ENCODE assay signal across 8 cellular contexts in genomic region chr14:103871596-103872480, GRCh38. TPM values are rescaled to one million over a fixed set of nuclear protein-coding genes. Genes with fewer than 3 reads are reported as not detected.
DNase-seq lines count a peak whose midpoint lies in the region; ATAC-seq, FAIRE-seq and TF ChIP-seq lines count a peak whose summit lies in the region.

No MANE protein-coding gene starts in this region.

- H3K9me3 ChIP-seq in CD8-positive, alpha-beta memory T cell (ENCODE audit: low read length), result no peaks in the 10 kb centered on the region
- H3K9me3 ChIP-seq in T-helper 17 cell (ENCODE audit: control insufficient read depth, low read length, poor library complexity, severe bottlenecking) (no peaks in the 10 kb centered on the region), HepG2 (ENCODE audit: low read length) (no peaks in the 10 kb centered on the region), WERI-Rb-1 (ENCODE audit: severe bottlenecking) (no peaks in the 10 kb centered on the region)

- no peaks in the 10 kb centered on the region for H3K9me3 Mint-ChIP-seq in CD8-positive, alpha-beta memory T cell

- POLR2A ChIA-PET in CD8-positive, alpha-beta memory T cell (lab: Charles Lee), result interaction anchor here (0.6 kb wide), 1 partner anchor 34 kb away, joined by 3 read pairs; no protein-coding TSS in a partner anchor
- POLR2A ChIA-PET in HepG2 (lab: Yijun Ruan, JAX), result interaction anchor here (1.3 to 6.2 kb wide), 2 partner anchors 8 to 17 kb away, joined by 4 to 84 read pairs; no protein-coding TSS in a partner anchor

- H3K27me3 Mint-ChIP-seq in CD8-positive, alpha-beta memory T cell, result no peaks in the 10 kb centered on the region
- no peaks in the 10 kb centered on the region for H3K27me3 Mint-ChIP-seq in T-helper 17 cell

- intact Hi-C loops in HepG2 (cut with micrococcal nuclease; ENCODE audit: unreplicated experiment), result no loop called here

- TF ChIP-seq EP300 in HepG2 (IDR thresholded peaks at IDR 0.05; ENCODE audit: low read depth in 2 of 2, low read length in 2 of 2) (no peak), HepG2 (CRISPR knock-in tag; IDR thresholded peaks at IDR 0.05; ENCODE audit: borderline replicate concordance) (no peak)

- no peak for TF ChIP-seq RAD21 in HepG2 (CRISPR knock-in tag; IDR thresholded peaks at IDR 0.05)

- H3K4me3 ChIP-seq in CD8-positive, alpha-beta memory T cell (ENCODE audit: low read length), result peak overlapping the region; percentile 72
- H3K4me3 ChIP-seq in astrocyte of the cerebellum (ENCODE audit: low read depth, low read length), result peak overlapping the region; percentile 9
- H3K4me3 ChIP-seq in HepG2 (replicated peaks in 1 of 3; ENCODE audit: insufficient read depth in 1 of 3, low read depth in 2 of 3, low read length in 3 of 3), result no peak overlapping the region
- H3K4me3 ChIP-seq in WERI-Rb-1 (ENCODE audit: low read depth, low read length), result no peak overlapping the region

- H3K79me2 ChIP-seq in HepG2 (ENCODE audit: insufficient read depth, low read length), result no peaks in the 10 kb centered on the region

- no peak overlapping the region for H2AFZ ChIP-seq in HepG2 (ENCODE audit: low read length)

- TF ChIP-seq CTCF in astrocyte of the cerebellum (IDR thresholded peaks at IDR 0.05; ENCODE audit: low read depth, low read length, missing control alignments), result no peak
- no peak for TF ChIP-seq CTCF in HepG2 (CRISPR knock-in tag; IDR thresholded peaks at IDR 0.05)
- no peak for TF ChIP-seq CTCF in WERI-Rb-1 (IDR thresholded peaks at IDR 0.05; ENCODE audit: low read depth, low read length)

- no peaks in the 10 kb centered on the region for H3K36me3 ChIP-seq in CD8-positive, alpha-beta memory T cell (ENCODE audit: insufficient read depth, low read length)
- H3K36me3 ChIP-seq in HepG2 (replicated peaks in 1 of 2; ENCODE audit: control insufficient read depth in 1 of 2, insufficient read depth in 2 of 2, low read length in 2 of 2) (peaks cover 0 to 5% of the 10 kb centered on the region in 2 experiments; a peak in 1 of 5 replicates), WERI-Rb-1 (no peaks in the 10 kb centered on the region)

- peak; percentile 69 to 82 (median 78) for DNase-seq in CD8-positive, alpha-beta memory T cell
- peak; percentile 50 to 67 (median 66) for DNase-seq in T-helper 17 cell
- DNase-seq in astrocyte of the cerebellum (ENCODE audit: low read depth), result no peak
- DNase-seq in HepG2 (ENCODE audit: low spot score), result no peak
- DNase-seq in stimulated activated CD8-positive, alpha-beta memory T cell treated with anti-CD3 and anti-CD28 coated beads, Interleukin-15, amount 100 ng/mL, for 24 hours (ENCODE audit: low read depth), result peak; percentile 67
- DNase-seq in WERI-Rb-1, result no peak
- no peak for DNase-seq in NCI-H2107 (lab: John Stamatoyannopoulos, UW)

- 0 out of 4 replicates have a peak, but pooled peaks of 1 of the 2 experiments have one; percentile 7 for TF ChIP-seq POLR2A in HepG2 (IDR thresholded peaks at IDR 0.05; ENCODE audit: insufficient read depth in 1 of 2, low read depth in 2 of 2, low read length in 2 of 2)

- H3K4me1 ChIP-seq in CD8-positive, alpha-beta memory T cell (ENCODE audit: insufficient read depth, low read length), result peaks cover 14% of the 10 kb centered on the region
- peaks cover 58% of the 10 kb centered on the region for H3K4me1 ChIP-seq in HepG2 (ENCODE audit: insufficient read depth, low read length)

- in situ Hi-C loops in astrocyte of the cerebellum (cut with HindIII; ENCODE audit: low sequenced_read_pairs) (no loop called here), HepG2 (cut with HindIII; ENCODE audit: extremely low pct_ligation_motif_present, low pct_unique_long_range_greater_than_20kb) (no loop called here)

- no peak overlapping the region for H3K9ac ChIP-seq in HepG2 (ENCODE audit: insufficient read depth, low read depth, low read length)

- H3K36me3 Mint-ChIP-seq in CD8-positive, alpha-beta memory T cell, result peaks cover 0 to 2% (median 0%) of the 10 kb centered on the region in 3 donors
- H3K36me3 Mint-ChIP-seq in T-helper 17 cell (ENCODE audit: low read depth), result no peaks in the 10 kb centered on the region

- peaks cover 12 to 29% (median 17%) of the 10 kb centered on the region in 3 donors for H3K4me1 Mint-ChIP-seq in CD8-positive, alpha-beta memory T cell
- H3K4me1 Mint-ChIP-seq in T-helper 17 cell, result peaks cover 10% of the 10 kb centered on the region

- peak overlapping the region; percentile 76 to 89 (median 86) for H3K27ac Mint-ChIP-seq in CD8-positive, alpha-beta memory T cell
- peak overlapping the region; percentile 66 for H3K27ac Mint-ChIP-seq in T-helper 17 cell

- 90% methylated on average over 35 of the region's 53 CpGs for WGBS in HepG2 (ENCODE audit: low lambda C conversion rate)

- H3K27ac ChIP-seq in CD8-positive, alpha-beta memory T cell (ENCODE audit: low read depth, low read length), result no peak overlapping the region
- H3K27ac ChIP-seq in HepG2 (ENCODE audit: extremely low read length, insufficient read depth, low read length) (peak overlapping the region; percentile 50), WERI-Rb-1 (no peak overlapping the region)

- peak overlapping the region; percentile 83 to 94 (median 88) for H3K4me3 Mint-ChIP-seq in CD8-positive, alpha-beta memory T cell
- peak overlapping the region; percentile 89 for H3K4me3 Mint-ChIP-seq in T-helper 17 cell

- H3K4me2 ChIP-seq in HepG2 (ENCODE audit: low read depth, low read length), result peak overlapping the region; percentile 24; the same call in 1 of the 2 replicates

- ATAC-seq in HG02571 (IDR thresholded peaks at IDR 0.05; ENCODE audit: unreplicated experiment), result peak; percentile 90
- ATAC-seq in T-helper 17 cell, result peak; percentile 86
- no peak for ATAC-seq in HepG2

- H3K27me3 ChIP-seq in CD8-positive, alpha-beta memory T cell (ENCODE audit: insufficient read depth, low read length, poor library complexity, severe bottlenecking), result no peaks in the 10 kb centered on the region
- no peaks in the 10 kb centered on the region for H3K27me3 ChIP-seq in HepG2 (ENCODE audit: control insufficient read depth in 1 of 2, insufficient read depth in 2 of 2, low read length in 2 of 2)
- H3K27me3 ChIP-seq in WERI-Rb-1 (ENCODE audit: insufficient read depth, low read depth, severe bottlenecking), result no peaks in the 10 kb centered on the region

- no peaks in the 10 kb centered on the region for H4K20me1 ChIP-seq in HepG2 (ENCODE audit: insufficient read depth, low read length)

- FAIRE-seq in HepG2 (lab: Jason Lieb, UNC), result no peak

- CTCF ChIA-PET in CD8-positive, alpha-beta memory T cell (lab: Charles Lee), result interaction anchor here (1.2 kb wide), 2 partner anchors 10 to 29 kb away, joined by 3 to 4 read pairs; no protein-coding TSS in a partner anchor
- CTCF ChIA-PET in HepG2 (lab: Yijun Ruan, JAX; ENCODE audit: low intra/inter-chr PET ratio, low total read pairs), result no interaction called here

- no TSS peak for BruUV-seq in HepG2 (replicated peaks; lab: Mats Ljungman, UMichigan)

RNA-seq across cellular contexts. Expression of gene PPP1R13B, which starts 24.5 kb away (rescaled TPM):
- 10 to 100 TPM; 14.0 to 14.4 TPM for total RNA-seq in CD8-positive, alpha-beta memory T cell
- polyA plus RNA-seq in CD8-positive, alpha-beta memory T cell, result 10.4 TPM
- total RNA-seq in T-helper 17 cell (10 to 100 TPM; 18.2 to 22.6 TPM), HepG2 (2016; rRNA removed; fragmentation: Illumina TruSeq; extraction: Trizol) (5.3 and 9.4 TPM in 2 replicates)
- 36.5 and 44.3 TPM in 2 replicates for total RNA-seq in HepG2 (2016; cell fraction: cytosol; rRNA removed; fragmentation: Illumina TruSeq; extraction: Trizol; ENCODE audit: low read depth)
- 5.9 and 7.8 TPM in 2 replicates for total RNA-seq in HepG2 (2016; cell fraction: insoluble cytoplasmic fraction; rRNA removed; fragmentation: Illumina TruSeq; extraction: Trizol)
- total RNA-seq in HepG2 (2016; cell fraction: membrane; rRNA removed; fragmentation: Illumina TruSeq; extraction: Trizol), result 11.4 and 12.4 TPM in 2 replicates
- total RNA-seq in HepG2 (2016; cell fraction: nucleus; rRNA removed; fragmentation: Illumina TruSeq; extraction: Trizol), result 13.0 and 13.3 TPM in 2 replicates
- polyA plus RNA-seq in HepG2 (2011; rRNA removed), result 4.6 and 5.3 TPM in 2 replicates
- polyA plus RNA-seq in HepG2 (2011; cell fraction: cytosol; rRNA removed), result 2.9 and 3.0 TPM in 2 replicates
- polyA plus RNA-seq in HepG2 (2011; cell fraction: nucleus; rRNA removed), result 20.9 and 24.0 TPM in 2 replicates
- 5.1 and 6.3 TPM in 2 replicates for polyA plus RNA-seq in HepG2 (2012)
- 2.2 and 2.3 TPM in 2 replicates for polyA plus RNA-seq in HepG2 (2016; cell fraction: cytosol; fragmentation: Illumina TruSeq; extraction: Trizol; ENCODE audit: low read depth)
- 4.2 and 6.1 TPM in 2 replicates for polyA plus RNA-seq in HepG2 (2016; cell fraction: insoluble cytoplasmic fraction; fragmentation: Illumina TruSeq; extraction: Trizol; ENCODE audit: low read depth)
- polyA plus RNA-seq in HepG2 (2016; cell fraction: membrane; fragmentation: Illumina TruSeq; extraction: Trizol; ENCODE audit: low read depth), result 4.0 and 4.8 TPM in 2 replicates
- polyA plus RNA-seq in HepG2 (2016; cell fraction: nucleus; fragmentation: Illumina TruSeq; extraction: Trizol; ENCODE audit: insufficient read depth, low read depth), result 33.9 and 35.1 TPM in 2 replicates
- 8.5 and 13.6 TPM in 2 replicates for polyA minus RNA-seq in HepG2 (2011; rRNA and poly(A)+ RNA removed; ENCODE audit: low replicate concordance)
- polyA minus RNA-seq in HepG2 (2011; cell fraction: cytosol; rRNA and poly(A)+ RNA removed), result 2.9 and 4.5 TPM in 2 replicates
- 14.5 and 21.1 TPM in 2 replicates for polyA minus RNA-seq in HepG2 (2011; cell fraction: nucleus; rRNA and poly(A)+ RNA removed)

RNA-seq across cellular contexts. Expression of gene TDRD9, which starts 56.4 kb away (rescaled TPM):
- total RNA-seq in CD8-positive, alpha-beta memory T cell, result under 1 TPM; 0.44 to 0.46 TPM
- 1.3 TPM for polyA plus RNA-seq in CD8-positive, alpha-beta memory T cell
- total RNA-seq in T-helper 17 cell (1 to 10 TPM in 1 of 2 donors, not detected in 1; 1.0 TPM), HepG2 (2016; rRNA removed; fragmentation: Illumina TruSeq; extraction: Trizol) (not detected in 2 replicates)
- total RNA-seq in HepG2 (2016; cell fraction: cytosol; rRNA removed; fragmentation: Illumina TruSeq; extraction: Trizol; ENCODE audit: low read depth), result not detected in 2 replicates
- total RNA-seq in HepG2 (2016; cell fraction: insoluble cytoplasmic fraction; rRNA removed; fragmentation: Illumina TruSeq; extraction: Trizol), result not detected in 2 replicates
- total RNA-seq in HepG2 (2016; cell fraction: membrane; rRNA removed; fragmentation: Illumina TruSeq; extraction: Trizol), result not detected in 2 replicates
- not detected in 2 replicates for total RNA-seq in HepG2 (2016; cell fraction: nucleus; rRNA removed; fragmentation: Illumina TruSeq; extraction: Trizol)
- polyA plus RNA-seq in HepG2 (2011; rRNA removed), result not detected in 2 replicates
- polyA plus RNA-seq in HepG2 (2011; cell fraction: cytosol; rRNA removed), result not detected in 2 replicates
- polyA plus RNA-seq in HepG2 (2011; cell fraction: nucleus; rRNA removed), result not detected in 2 replicates
- not detected in 2 replicates for polyA plus RNA-seq in HepG2 (2012)
- not detected in 2 replicates for polyA plus RNA-seq in HepG2 (2016; cell fraction: cytosol; fragmentation: Illumina TruSeq; extraction: Trizol; ENCODE audit: low read depth)
- not detected in 2 replicates for polyA plus RNA-seq in HepG2 (2016; cell fraction: insoluble cytoplasmic fraction; fragmentation: Illumina TruSeq; extraction: Trizol; ENCODE audit: low read depth)
- polyA plus RNA-seq in HepG2 (2016; cell fraction: membrane; fragmentation: Illumina TruSeq; extraction: Trizol; ENCODE audit: low read depth), result not detected in 2 replicates
- not detected in 2 replicates for polyA plus RNA-seq in HepG2 (2016; cell fraction: nucleus; fragmentation: Illumina TruSeq; extraction: Trizol; ENCODE audit: insufficient read depth, low read depth)
- polyA minus RNA-seq in HepG2 (2011; rRNA and poly(A)+ RNA removed; ENCODE audit: low replicate concordance), result 20.1 TPM in 1 of 2 replicates, not detected in the other
- polyA minus RNA-seq in HepG2 (2011; cell fraction: cytosol; rRNA and poly(A)+ RNA removed), result not detected in 2 replicates
- not detected in 2 replicates for polyA minus RNA-seq in HepG2 (2011; cell fraction: nucleus; rRNA and poly(A)+ RNA removed)

Comparison
In these comparisons a context has a peak if more than half of its experiments do, and no peak if none do; other contexts are left out.
1. DNase-seq: peak in CD8-positive, alpha-beta memory T cell (5 of 5), T-helper 17 cell (3 of 3) and stimulated activated CD8-positive, alpha-beta memory T cell treated with anti-CD3 and anti-CD28 coated beads, Interleukin-15, amount 100 ng/mL, for 24 hours (single experiment); none in astrocyte of the cerebellum (single experiment), HepG2 (single experiment), WERI-Rb-1 (single experiment) and NCI-H2107 (single experiment).
2. H3K4me3 ChIP-seq: peak in CD8-positive, alpha-beta memory T cell (single experiment) and astrocyte of the cerebellum (single experiment); none in HepG2 (0 of 3) and WERI-Rb-1 (single experiment).